In genomic region chr16:74868035-74868434, GRCh38 we compare ENCODE assay signal across 15 cellular contexts.
DNase-seq lines count a peak whose midpoint lies in the region; ATAC-seq and TF ChIP-seq lines count a peak whose summit lies in the region.
"Had no signal": no experiment of that assay in that cellular context is flagged by ENCODE, and none has a peak within 500 bp of the region (broad histone marks: within the 10 kb centered on the region; RNA-seq: fewer than 3 reads in every experiment).

No MANE protein-coding gene starts in this region.

- ATAC-seq in heart left ventricle (no peak), upper lobe of left lung (ENCODE audit: low FRiP score in 2 of 2) (no peak)

- H3K27me3 ChIP-seq in heart left ventricle, result no peaks in the 10 kb centered on the region
- H3K27me3 ChIP-seq in SJSA1 (replicated peaks), result no peaks in the 10 kb centered on the region
- no peaks in the 10 kb centered on the region for H3K27me3 ChIP-seq in upper lobe of left lung
- H3K27me3 ChIP-seq: cardiac muscle cell had no signal

- no peak overlapping the region for H3K4me3 ChIP-seq in heart left ventricle
- H3K4me3 ChIP-seq in SJSA1, result no peak overlapping the region
- H3K4me3 ChIP-seq in upper lobe of left lung, result no peak overlapping the region
- H3K4me3 ChIP-seq: cardiac muscle cell had no signal

- TF ChIP-seq POLR2A in heart left ventricle (IDR thresholded peaks at IDR 0.05), result no peak
- no peak for TF ChIP-seq POLR2A in upper lobe of left lung (IDR thresholded peaks at IDR 0.05)

- TF ChIP-seq CTCF in heart left ventricle (IDR thresholded peaks at IDR 0.05) (no peak), upper lobe of left lung (IDR thresholded peaks at IDR 0.05) (no peak)

- DNase-seq in heart left ventricle, result no peak
- DNase-seq in cardiac septum (ENCODE audit: low spot score), result no peak
- no peak for DNase-seq in SJSA1 (ENCODE audit: low read depth in 1 of 2, low spot score in 2 of 2)
- DNase-seq in epithelial cell of prostate (ENCODE audit: low read depth, low spot score), result no peak
- no peak for DNase-seq in upper lobe of left lung
- no peak for DNase-seq in HPDE6-E6E7 (ENCODE audit: extremely low spot score)
- no peak for DNase-seq in stimulated activated CD4-positive, alpha-beta T cell treated with anti-CD3 and anti-CD28 coated beads, Interleukin-4, amount 100 ng/mL, for 1 hour
- DNase-seq in COLO829 (ENCODE audit: low spot score), result no peak
- DNase-seq: activated CD4-positive, CD25-positive, alpha-beta regulatory T cell treated with anti-CD3 and anti-CD28 coated beads, Interleukin-2, amount 50 U/mL, for 72 hours; AML-193; natural killer cell; NCI-H1417; right cardiac atrium; stimulated activated CD4-positive, alpha-beta T cell treated with anti-CD3 and anti-CD28 coated beads, Interleukin-4, amount 100 ng/mL, for 24 hours had no signal

- H3K36me3 ChIP-seq in heart left ventricle (peaks cover 0 to 17% (median 11%) of the 10 kb centered on the region in 9 donors), SJSA1 (peaks cover 5% of the 10 kb centered on the region; the same call in 1 of the 2 replicates), upper lobe of left lung (peaks cover 0 to 6% (median 3%) of the 10 kb centered on the region in 4 donors)

- peaks cover 0 to 9% (median 2%) of the 10 kb centered on the region in 12 donors for H3K4me1 ChIP-seq in heart left ventricle
- H3K4me1 ChIP-seq in SJSA1 (replicated peaks), result peaks cover 11% of the 10 kb centered on the region
- no peaks in the 10 kb centered on the region for H3K4me1 ChIP-seq in upper lobe of left lung

- 69 to 78% (median 75%) methylated on average over 5 of the region's 5 CpGs for WGBS in heart left ventricle, 4 donors
- WGBS in upper lobe of left lung, 2 donors, result 71 to 76% methylated on average over 5 of the region's 5 CpGs

- H3K9me3 ChIP-seq in heart left ventricle (no peaks in the 10 kb centered on the region), SJSA1 (replicated peaks) (no peaks in the 10 kb centered on the region), upper lobe of left lung (no peaks in the 10 kb centered on the region)

- intact Hi-C loops in heart left ventricle (cut with DNase I) (no loop called here), cardiac septum (cut with DNase I) (no loop called here)

- peak overlapping the region in 10 of 12 donors; percentile 52 to 83 (median 71) for H3K27ac ChIP-seq in heart left ventricle
- peak overlapping the region; percentile 46 for H3K27ac ChIP-seq in SJSA1
- H3K27ac ChIP-seq in epithelial cell of prostate, result peak overlapping the region; percentile 98
- peak overlapping the region in 3 of 4 donors; percentile 38 to 85 (median 43) for H3K27ac ChIP-seq in upper lobe of left lung
- H3K27ac ChIP-seq: cardiac muscle cell had no signal

- TF ChIP-seq EP300 in upper lobe of left lung (IDR thresholded peaks at IDR 0.05), result no peak

Comparison
In these comparisons a context has a peak if more than half of its experiments do, and no peak if none do; other contexts are left out.
1. H3K27ac ChIP-seq: peak in every context shown above with its lines; median percentile 98 in epithelial cell of prostate; 71 in heart left ventricle; 46 in SJSA1; 43 in upper lobe of left lung.